Comparison of ENCODE assay signal across 1 cellular context in the genomic region with DNA sequence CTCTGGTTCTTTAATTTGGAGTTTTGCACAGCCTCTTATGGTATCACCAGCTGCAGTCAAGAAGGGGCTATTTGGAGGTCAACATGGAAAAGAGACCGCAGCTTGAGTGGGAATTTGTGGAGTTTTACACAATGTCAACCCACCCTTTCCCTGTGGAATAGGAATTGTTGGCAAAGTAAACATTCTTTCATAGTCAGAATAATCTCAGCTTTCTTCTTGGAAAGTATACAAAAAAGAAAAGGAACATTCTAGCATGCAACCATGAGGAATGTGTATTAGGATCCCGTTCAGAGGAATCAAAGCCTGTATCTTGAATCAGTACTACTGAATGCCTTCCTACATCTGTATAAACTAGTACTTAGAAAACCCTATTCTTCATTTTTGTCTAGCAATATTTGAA.
TF ChIP-seq lines count a peak whose summit lies in the region.

No MANE protein-coding gene starts in this region.

TF ChIP-seq in IMR-90, 13 proteins besides CTCF, POLR2A, EP300 and RAD21:
- TF ChIP-seq USF2 (IDR thresholded peaks at IDR 0.05; ENCODE audit: low read depth, low read length), result no peak
- TF ChIP-seq CEBPB (IDR thresholded peaks at IDR 0.05; ENCODE audit: low read depth, low read length), result no peak
- TF ChIP-seq MAZ (IDR thresholded peaks at IDR 0.05; ENCODE audit: borderline replicate concordance, low read depth, low read length), result no peak
- TF ChIP-seq RCOR1 (IDR thresholded peaks at IDR 0.05; ENCODE audit: insufficient replicate concordance, low read length), result no peak
- TF ChIP-seq RFX5 (IDR thresholded peaks at IDR 0.05; ENCODE audit: low read depth, low read length), result no peak
- TF ChIP-seq MAFK (IDR thresholded peaks at IDR 0.05; ENCODE audit: low read depth, low read length), result no peak
- TF ChIP-seq FOS (IDR thresholded peaks at IDR 0.05; ENCODE audit: low read depth, low read length), result no peak
- TF ChIP-seq SMC3 (IDR thresholded peaks at IDR 0.05; ENCODE audit: low read depth, low read length), result no peak
- no peak for TF ChIP-seq CHD1 (IDR thresholded peaks at IDR 0.05; ENCODE audit: low read depth, low read length)
- no peak for TF ChIP-seq MXI1 (IDR thresholded peaks at IDR 0.05; ENCODE audit: borderline replicate concordance, low read depth, low read length)
- no peak for TF ChIP-seq BHLHE40 (IDR thresholded peaks at IDR 0.05; ENCODE audit: low read depth, low read length)
- TF ChIP-seq, protein P1, sequence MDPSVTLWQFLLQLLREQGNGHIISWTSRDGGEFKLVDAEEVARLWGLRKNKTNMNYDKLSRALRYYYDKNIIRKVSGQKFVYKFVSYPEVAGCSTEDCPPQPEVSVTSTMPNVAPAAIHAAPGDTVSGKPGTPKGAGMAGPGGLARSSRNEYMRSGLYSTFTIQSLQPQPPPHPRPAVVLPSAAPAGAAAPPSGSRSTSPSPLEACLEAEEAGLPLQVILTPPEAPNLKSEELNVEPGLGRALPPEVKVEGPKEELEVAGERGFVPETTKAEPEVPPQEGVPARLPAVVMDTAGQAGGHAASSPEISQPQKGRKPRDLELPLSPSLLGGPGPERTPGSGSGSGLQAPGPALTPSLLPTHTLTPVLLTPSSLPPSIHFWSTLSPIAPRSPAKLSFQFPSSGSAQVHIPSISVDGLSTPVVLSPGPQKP (IDR thresholded peaks at IDR 0.05; ENCODE audit: borderline replicate concordance, low read depth, low read length), result no peak
- TF ChIP-seq NFE2L2 (IDR thresholded peaks at IDR 0.05; ENCODE audit: low read depth, low read length), result no peak
